ENCODE assay signal across 8 cellular contexts in the genomic region with DNA sequence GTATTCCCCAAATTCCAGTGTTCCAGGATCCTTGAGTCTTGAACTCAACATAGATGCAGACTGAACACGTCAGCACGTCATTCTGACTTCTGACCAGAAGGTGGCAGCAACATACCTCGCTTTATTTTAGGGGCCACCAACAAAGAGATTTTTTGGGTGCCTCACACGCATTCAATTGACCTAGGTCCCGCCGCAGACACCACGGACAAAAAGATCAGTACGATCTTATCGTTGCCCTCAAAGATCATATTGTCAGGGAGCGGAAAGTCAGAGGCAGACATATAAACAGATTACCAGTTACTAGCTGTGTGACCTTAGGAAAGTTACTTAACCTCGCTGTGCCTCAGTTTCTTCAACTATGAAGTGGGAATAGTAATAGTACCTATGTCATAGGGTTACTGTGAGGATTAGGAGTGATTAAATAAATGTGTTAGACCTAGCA. TPM values are rescaled to one million over a fixed set of nuclear protein-coding genes. Genes with fewer than 3 reads are reported as not detected.
A peak's percentile ranks its signal among the peaks of the same experiment; 100 is the strongest.
DNase-seq lines count a peak whose midpoint lies in the region; ATAC-seq lines count a peak whose summit lies in the region.

No MANE protein-coding gene starts in this region.

- no peak overlapping the region for H3K4me3 Mint-ChIP-seq in effector memory CD8-positive, alpha-beta T cell

- no peak overlapping the region for H3K27ac Mint-ChIP-seq in effector memory CD8-positive, alpha-beta T cell

- peaks cover 0 to 2% of the 10 kb centered on the region in 2 donors for H3K4me1 Mint-ChIP-seq in effector memory CD8-positive, alpha-beta T cell (ENCODE audit: low read depth in 2 of 2)

- no peaks in the 10 kb centered on the region for H3K36me3 Mint-ChIP-seq in effector memory CD8-positive, alpha-beta T cell (ENCODE audit: insufficient read depth)

- ATAC-seq in effector memory CD8-positive, alpha-beta T cell (replicated peaks): peak; percentile 87
- peak; percentile 69 for ATAC-seq in stimulated activated naive CD8-positive, alpha-beta T cell treated with anti-CD3 and anti-CD28 coated beads, Interleukin-15, Interleukin-2, amounts not matched to agents 100 U/mL and 50 U/mL, for 24 hours

- peaks cover 42 to 79% of the 10 kb centered on the region in 2 donors for H3K27me3 Mint-ChIP-seq in effector memory CD8-positive, alpha-beta T cell

- H3K9me3 Mint-ChIP-seq in effector memory CD8-positive, alpha-beta T cell: no peaks in the 10 kb centered on the region

- DNase-seq in NCI-H345 (lab: John Stamatoyannopoulos, UW) (peak; percentile 22), NCI-H345 treated with DMSO at 0.1 percent for 48 hours (lab: John Stamatoyannopoulos, UW; ENCODE audit: unreplicated experiment) (no peak), NCI-H1930 (lab: John Stamatoyannopoulos, UW) (peak; percentile 27 to 35), myocyte (ENCODE audit: low read depth) (peak; percentile 78), SHP77 treated with DMSO at 0.1 percent for 48 hours (lab: John Stamatoyannopoulos, UW) (no peak)
- DNase-seq in activated CD8-positive, alpha-beta memory T cell treated with anti-CD3 and anti-CD28 coated beads for 24 hours: peak; percentile 86
- DNase-seq in effector memory CD8-positive, alpha-beta T cell: peak; percentile 67 to 76 (median 70)
- DNase-seq in stimulated activated naive CD8-positive, alpha-beta T cell treated with anti-CD3 and anti-CD28 coated beads, Interleukin-15, Interleukin-2, amounts not matched to agents 100 U/mL and 50 U/mL, for 24 hours: peak; percentile 70

RNA-seq across cellular contexts. Expression of a gene that starts 6.5 kb away (rescaled TPM):
- 0.05 TPM in 1 of 2 replicates, not detected in the other for total RNA-seq in myocyte
- 0.34 TPM for polyA plus RNA-seq in myocyte (2012)

RNA-seq across cellular contexts. Expression of a gene that starts 23.6 kb away (rescaled TPM):
- 547 and 595 TPM in 2 replicates for total RNA-seq in myocyte
- polyA plus RNA-seq in myocyte (2012): 525 TPM

RNA-seq across cellular contexts. Expression of a gene that starts 34.6 kb away (rescaled TPM):
- total RNA-seq in myocyte: 1.1 TPM in 1 of 2 replicates, not detected in the other
- 0.25 TPM for polyA plus RNA-seq in myocyte (2012)

RNA-seq across cellular contexts. Expression of a gene that starts 48.6 kb away (rescaled TPM):
- 37.7 and 119 TPM in 2 replicates for total RNA-seq in myocyte
- polyA plus RNA-seq in myocyte (2012): 6.3 TPM

RNA-seq across cellular contexts. Expression of a gene that starts 58.3 kb away (rescaled TPM):
- 0.62 and 1.0 TPM in 2 replicates for total RNA-seq in myocyte
- polyA plus RNA-seq in myocyte (2012): 1.0 TPM

Comparison
In these comparisons a context has a peak if more than half of its experiments do, and no peak if none do; other contexts are left out.
1. DNase-seq: peak in NCI-H345 (single experiment), NCI-H1930 (2 of 2), activated CD8-positive, alpha-beta memory T cell treated with anti-CD3 and anti-CD28 coated beads for 24 hours (single experiment), effector memory CD8-positive, alpha-beta T cell (3 of 3), myocyte (single experiment) and stimulated activated naive CD8-positive, alpha-beta T cell treated with anti-CD3 and anti-CD28 coated beads, Interleukin-15, Interleukin-2, amounts not matched to agents 100 U/mL and 50 U/mL, for 24 hours (single experiment); none in NCI-H345 treated with DMSO at 0.1 percent for 48 hours (single experiment) and SHP77 treated with DMSO at 0.1 percent for 48 hours (single experiment).